17 cellular contexts compared by ENCODE assay signal in the genomic region with DNA sequence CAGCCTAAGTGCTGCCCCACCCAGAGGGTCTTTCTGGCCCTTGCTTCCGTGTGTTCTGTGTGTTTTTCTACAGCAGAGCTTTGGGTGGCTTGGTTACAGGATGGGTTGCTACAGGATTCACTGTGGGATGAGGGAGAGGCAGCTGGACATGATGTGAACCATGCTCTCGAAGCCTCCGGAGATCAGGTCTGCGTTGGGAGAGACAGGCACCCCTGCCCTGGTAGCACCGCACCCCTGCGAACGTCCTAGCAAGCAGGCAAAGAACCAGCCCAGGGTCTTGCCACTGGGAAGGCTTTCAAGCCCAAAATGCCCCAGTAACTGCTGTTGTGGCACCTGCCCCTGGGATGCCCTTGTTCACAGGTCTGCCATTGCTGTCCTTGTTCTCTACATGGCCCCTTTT.
DNase-seq lines count a peak whose midpoint lies in the region; ATAC-seq and TF ChIP-seq lines count a peak whose summit lies in the region.
"Had no signal": no experiment of that assay in that cellular context is flagged by ENCODE, and none has a peak within 500 bp of the region (broad histone marks: within the 10 kb centered on the region; RNA-seq: fewer than 3 reads in every experiment).

No MANE protein-coding gene starts in this region.

- DNase-seq in left ventricle myocardium inferior, result no peak
- DNase-seq in cardiac septum (ENCODE audit: low spot score), result no peak
- DNase-seq in suprapubic skin (ENCODE audit: low spot score in 2 of 2), result no peak
- DNase-seq in colonic mucosa, result no peak
- DNase-seq in activated CD4-positive, CD25-positive, alpha-beta regulatory T cell (lab: John Stamatoyannopoulos, UW), result no peak
- DNase-seq: Calu3, MM.1S, NCI-H1105 treated with DMSO at 0.1 percent for 48 hours, NCI-H187 treated with DMSO at 0.1 percent for 48 hours, NCI-H2171, NCI-H446 treated with DMSO at 0.1 percent for 48 hours, NCI-H748 treated with DMSO at 0.1 percent for 48 hours, SHP77 treated with DMSO at 0.1 percent for 48 hours had no signal

- H3K9me3 Mint-ChIP-seq in activated T-helper 17 cell treated with anti-CD3 and anti-CD28 coated beads, Interleukin-2, amount 50 U/mL, for 72 hours, result no peaks in the 10 kb centered on the region

- H3K4me1 Mint-ChIP-seq in activated T-helper 17 cell treated with anti-CD3 and anti-CD28 coated beads, Interleukin-2, amount 50 U/mL, for 72 hours, result peaks cover 23% of the 10 kb centered on the region

- TF ChIP-seq CTCF in left ventricle myocardium inferior (IDR thresholded peaks at IDR 0.05; ENCODE audit: borderline replicate concordance), result no peak
- TF ChIP-seq CTCF in liver (IDR thresholded peaks at IDR 0.05; ENCODE audit: low read depth, low read length, missing input control), result no peak
- TF ChIP-seq CTCF in suprapubic skin (IDR thresholded peaks at IDR 0.05), result no peak
- TF ChIP-seq CTCF in colonic mucosa (IDR thresholded peaks at IDR 0.05), result no peak

- H3K36me3 ChIP-seq in left ventricle myocardium inferior (peaks cover 49% of the 10 kb centered on the region), liver (ENCODE audit: control insufficient read depth in 4 of 4, insufficient read depth in 3 of 4, low read depth in 1 of 4, low read length in 3 of 4) (peaks cover 3 to 32% (median 23%) of the 10 kb centered on the region in 4 donors), suprapubic skin (peaks cover 47% of the 10 kb centered on the region), colonic mucosa (peaks cover 8% of the 10 kb centered on the region)

- peaks cover 98% of the 10 kb centered on the region for H3K36me3 Mint-ChIP-seq in activated T-helper 17 cell treated with anti-CD3 and anti-CD28 coated beads, Interleukin-2, amount 50 U/mL, for 72 hours (ENCODE audit: low read depth)

- intact Hi-C loops in left ventricle myocardium inferior (cut with micrococcal nuclease), result loop anchor here (10.0 kb wide), 1 partner anchor 50 kb away; no protein-coding TSS in a partner anchor
- intact Hi-C loops in cardiac septum (cut with DNase I), result no loop called here
- intact Hi-C loops in colonic mucosa (cut with DNase I), result no loop called here

- peaks cover 51% of the 10 kb centered on the region for H3K4me1 ChIP-seq in left ventricle myocardium inferior
- H3K4me1 ChIP-seq in liver (ENCODE audit: control insufficient read depth in 4 of 4, insufficient read depth in 4 of 4, low read length in 3 of 4), result peaks cover 0 to 10% (median 4%) of the 10 kb centered on the region in 4 donors
- H3K4me1 ChIP-seq in suprapubic skin, result peaks cover 42% of the 10 kb centered on the region
- no peaks in the 10 kb centered on the region for H3K4me1 ChIP-seq in colonic mucosa
- H3K4me1 ChIP-seq: A549 had no signal

- 98% methylated on average over 7 of the region's 7 CpGs for WGBS in liver
- WGBS in suprapubic skin, result 95% methylated on average over 4 of the region's 7 CpGs

- H3K27me3 ChIP-seq in left ventricle myocardium inferior (ENCODE audit: low read depth) (no peaks in the 10 kb centered on the region), liver (ENCODE audit: control insufficient read depth in 4 of 4, insufficient read depth in 4 of 4, low read length in 3 of 4) (no peaks in the 10 kb centered on the region), suprapubic skin (no peaks in the 10 kb centered on the region), colonic mucosa (no peaks in the 10 kb centered on the region)

- no peak for TF ChIP-seq RAD21 in liver (IDR thresholded peaks at IDR 0.05)

- H3K27ac ChIP-seq in left ventricle myocardium inferior (replicated peaks), result peak overlapping the region; percentile 65
- peak overlapping the region; percentile 28 to 41 for H3K27ac ChIP-seq in liver (ENCODE audit: low read depth in 1 of 2, low read length in 2 of 2)
- H3K27ac ChIP-seq in suprapubic skin, result peak overlapping the region; percentile 73
- no peak overlapping the region for H3K27ac ChIP-seq in colonic mucosa
- H3K27ac ChIP-seq: A549 had no signal

- no peaks in the 10 kb centered on the region for H3K27me3 Mint-ChIP-seq in activated T-helper 17 cell treated with anti-CD3 and anti-CD28 coated beads, Interleukin-2, amount 50 U/mL, for 72 hours

- TF ChIP-seq EP300 in suprapubic skin (IDR thresholded peaks at IDR 0.05), result no peak

- H3K4me3 ChIP-seq in left ventricle myocardium inferior (no peak overlapping the region), liver (ENCODE audit: low read depth in 1 of 3, low read length in 3 of 3) (no peak overlapping the region), suprapubic skin (no peak overlapping the region), colonic mucosa (no peak overlapping the region)
- H3K4me3 ChIP-seq: A549 had no signal

- peak overlapping the region; percentile 53 for H3K27ac Mint-ChIP-seq in activated T-helper 17 cell treated with anti-CD3 and anti-CD28 coated beads, Interleukin-2, amount 50 U/mL, for 72 hours

- H3K9ac ChIP-seq in liver (ENCODE audit: low read depth in 1 of 2, low read length in 2 of 2), result no peak overlapping the region
- H3K9ac ChIP-seq in colonic mucosa (ENCODE audit: low read depth in 2 of 2, low read length in 2 of 2), result no peak overlapping the region

- no peaks in the 10 kb centered on the region for H3K9me3 ChIP-seq in left ventricle myocardium inferior (replicated peaks)
- H3K9me3 ChIP-seq in liver (ENCODE audit: control insufficient read depth in 4 of 4, low read length in 3 of 4), result no peaks in the 10 kb centered on the region
- no peaks in the 10 kb centered on the region for H3K9me3 ChIP-seq in suprapubic skin
- H3K9me3 ChIP-seq in colonic mucosa, result no peaks in the 10 kb centered on the region
- H3K9me3 ChIP-seq: A549 had no signal

- H3K4me3 Mint-ChIP-seq in activated T-helper 17 cell treated with anti-CD3 and anti-CD28 coated beads, Interleukin-2, amount 50 U/mL, for 72 hours, result no peak overlapping the region

- no peak for TF ChIP-seq POLR2A in suprapubic skin (IDR thresholded peaks at IDR 0.05)

- ATAC-seq in activated T-helper 17 cell treated with anti-CD3 and anti-CD28 coated beads, Interleukin-2, amount 50 U/mL, for 72 hours (replicated peaks), result no peak
- ATAC-seq in HG03469 (IDR thresholded peaks at IDR 0.05; ENCODE audit: unreplicated experiment), result no peak
- ATAC-seq: A549 had no signal

TF ChIP-seq in liver, 16 proteins besides CTCF, POLR2A, EP300 and RAD21:
- TF ChIP-seq GABPA (IDR thresholded peaks at IDR 0.05 in 1 of 2, conservative IDR thresholded peaks at IDR 0.05 in 1 of 2), result no peak
